Comparison of ENCODE assay signal across 1 cellular context in the genomic region with DNA sequence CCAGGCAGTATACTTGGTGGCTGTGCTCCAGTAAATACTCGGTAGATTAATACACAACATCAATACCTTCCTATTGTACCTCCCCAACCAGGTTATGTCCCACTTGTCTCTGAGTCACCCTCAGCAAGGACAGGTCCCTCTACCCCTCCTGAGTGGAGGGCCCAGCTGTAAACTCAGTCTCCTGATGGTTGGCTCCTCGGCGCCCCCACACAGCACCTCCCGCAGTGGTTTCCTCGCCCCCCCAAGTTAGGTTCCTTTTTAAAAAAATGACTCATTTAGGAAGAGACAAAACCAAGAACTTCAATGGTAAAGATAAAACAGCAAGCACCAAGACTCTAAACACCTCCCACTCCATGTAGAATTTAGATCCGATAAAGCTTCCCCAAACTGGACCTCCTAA.
TF ChIP-seq lines count a peak whose summit lies in the region.

No MANE protein-coding gene starts in this region.

TF ChIP-seq in WTC11, 78 proteins besides CTCF, POLR2A, EP300 and RAD21 (continued from another document):
- TF ChIP-seq, protein P1, sequence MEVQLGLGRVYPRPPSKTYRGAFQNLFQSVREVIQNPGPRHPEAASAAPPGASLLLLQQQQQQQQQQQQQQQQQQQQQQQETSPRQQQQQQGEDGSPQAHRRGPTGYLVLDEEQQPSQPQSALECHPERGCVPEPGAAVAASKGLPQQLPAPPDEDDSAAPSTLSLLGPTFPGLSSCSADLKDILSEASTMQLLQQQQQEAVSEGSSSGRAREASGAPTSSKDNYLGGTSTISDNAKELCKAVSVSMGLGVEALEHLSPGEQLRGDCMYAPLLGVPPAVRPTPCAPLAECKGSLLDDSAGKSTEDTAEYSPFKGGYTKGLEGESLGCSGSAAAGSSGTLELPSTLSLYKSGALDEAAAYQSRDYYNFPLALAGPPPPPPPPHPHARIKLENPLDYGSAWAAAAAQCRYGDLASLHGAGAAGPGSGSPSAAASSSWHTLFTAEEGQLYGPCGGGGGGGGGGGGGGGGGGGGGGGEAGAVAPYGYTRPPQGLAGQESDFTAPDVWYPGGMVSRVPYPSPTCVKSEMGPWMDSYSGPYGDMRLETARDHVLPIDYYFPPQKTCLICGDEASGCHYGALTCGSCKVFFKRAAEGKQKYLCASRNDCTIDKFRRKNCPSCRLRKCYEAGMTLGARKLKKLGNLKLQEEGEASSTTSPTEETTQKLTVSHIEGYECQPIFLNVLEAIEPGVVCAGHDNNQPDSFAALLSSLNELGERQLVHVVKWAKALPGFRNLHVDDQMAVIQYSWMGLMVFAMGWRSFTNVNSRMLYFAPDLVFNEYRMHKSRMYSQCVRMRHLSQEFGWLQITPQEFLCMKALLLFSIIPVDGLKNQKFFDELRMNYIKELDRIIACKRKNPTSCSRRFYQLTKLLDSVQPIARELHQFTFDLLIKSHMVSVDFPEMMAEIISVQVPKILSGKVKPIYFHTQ (CRISPR knock-in tag; IDR thresholded peaks at IDR 0.05), result no peak
- TF ChIP-seq, protein P2, sequence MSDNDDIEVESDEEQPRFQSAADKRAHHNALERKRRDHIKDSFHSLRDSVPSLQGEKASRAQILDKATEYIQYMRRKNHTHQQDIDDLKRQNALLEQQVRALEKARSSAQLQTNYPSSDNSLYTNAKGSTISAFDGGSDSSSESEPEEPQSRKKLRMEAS (CRISPR knock-in tag; IDR thresholded peaks at IDR 0.05), result no peak
- TF ChIP-seq TCF7 (CRISPR knock-in tag; IDR thresholded peaks at IDR 0.05; ENCODE audit: low read depth) (no peak), ZNF396 (CRISPR knock-in tag; IDR thresholded peaks at IDR 0.05; ENCODE audit: borderline replicate concordance) (no peak), ETV6 (CRISPR knock-in tag; IDR thresholded peaks at IDR 0.05) (no peak), RELA (CRISPR knock-in tag; IDR thresholded peaks at IDR 0.05; ENCODE audit: borderline replicate concordance) (no peak)
- TF ChIP-seq, protein P3, sequence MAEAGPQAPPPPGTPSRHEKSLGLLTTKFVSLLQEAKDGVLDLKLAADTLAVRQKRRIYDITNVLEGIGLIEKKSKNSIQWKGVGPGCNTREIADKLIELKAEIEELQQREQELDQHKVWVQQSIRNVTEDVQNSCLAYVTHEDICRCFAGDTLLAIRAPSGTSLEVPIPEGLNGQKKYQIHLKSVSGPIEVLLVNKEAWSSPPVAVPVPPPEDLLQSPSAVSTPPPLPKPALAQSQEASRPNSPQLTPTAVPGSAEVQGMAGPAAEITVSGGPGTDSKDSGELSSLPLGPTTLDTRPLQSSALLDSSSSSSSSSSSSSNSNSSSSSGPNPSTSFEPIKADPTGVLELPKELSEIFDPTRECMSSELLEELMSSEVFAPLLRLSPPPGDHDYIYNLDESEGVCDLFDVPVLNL (CRISPR knock-in tag; IDR thresholded peaks at IDR 0.05; ENCODE audit: borderline replicate concordance, low read depth), result no peak
- TF ChIP-seq, protein P4, sequence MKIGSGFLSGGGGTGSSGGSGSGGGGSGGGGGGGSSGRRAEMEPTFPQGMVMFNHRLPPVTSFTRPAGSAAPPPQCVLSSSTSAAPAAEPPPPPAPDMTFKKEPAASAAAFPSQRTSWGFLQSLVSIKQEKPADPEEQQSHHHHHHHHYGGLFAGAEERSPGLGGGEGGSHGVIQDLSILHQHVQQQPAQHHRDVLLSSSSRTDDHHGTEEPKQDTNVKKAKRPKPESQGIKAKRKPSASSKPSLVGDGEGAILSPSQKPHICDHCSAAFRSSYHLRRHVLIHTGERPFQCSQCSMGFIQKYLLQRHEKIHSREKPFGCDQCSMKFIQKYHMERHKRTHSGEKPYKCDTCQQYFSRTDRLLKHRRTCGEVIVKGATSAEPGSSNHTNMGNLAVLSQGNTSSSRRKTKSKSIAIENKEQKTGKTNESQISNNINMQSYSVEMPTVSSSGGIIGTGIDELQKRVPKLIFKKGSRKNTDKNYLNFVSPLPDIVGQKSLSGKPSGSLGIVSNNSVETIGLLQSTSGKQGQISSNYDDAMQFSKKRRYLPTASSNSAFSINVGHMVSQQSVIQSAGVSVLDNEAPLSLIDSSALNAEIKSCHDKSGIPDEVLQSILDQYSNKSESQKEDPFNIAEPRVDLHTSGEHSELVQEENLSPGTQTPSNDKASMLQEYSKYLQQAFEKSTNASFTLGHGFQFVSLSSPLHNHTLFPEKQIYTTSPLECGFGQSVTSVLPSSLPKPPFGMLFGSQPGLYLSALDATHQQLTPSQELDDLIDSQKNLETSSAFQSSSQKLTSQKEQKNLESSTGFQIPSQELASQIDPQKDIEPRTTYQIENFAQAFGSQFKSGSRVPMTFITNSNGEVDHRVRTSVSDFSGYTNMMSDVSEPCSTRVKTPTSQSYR (CRISPR knock-in tag; IDR thresholded peaks at IDR 0.05), result no peak
- TF ChIP-seq, protein P5, sequence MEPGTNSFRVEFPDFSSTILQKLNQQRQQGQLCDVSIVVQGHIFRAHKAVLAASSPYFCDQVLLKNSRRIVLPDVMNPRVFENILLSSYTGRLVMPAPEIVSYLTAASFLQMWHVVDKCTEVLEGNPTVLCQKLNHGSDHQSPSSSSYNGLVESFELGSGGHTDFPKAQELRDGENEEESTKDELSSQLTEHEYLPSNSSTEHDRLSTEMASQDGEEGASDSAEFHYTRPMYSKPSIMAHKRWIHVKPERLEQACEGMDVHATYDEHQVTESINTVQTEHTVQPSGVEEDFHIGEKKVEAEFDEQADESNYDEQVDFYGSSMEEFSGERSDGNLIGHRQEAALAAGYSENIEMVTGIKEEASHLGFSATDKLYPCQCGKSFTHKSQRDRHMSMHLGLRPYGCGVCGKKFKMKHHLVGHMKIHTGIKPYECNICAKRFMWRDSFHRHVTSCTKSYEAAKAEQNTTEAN (CRISPR knock-in tag; IDR thresholded peaks at IDR 0.05), result no peak
